In the genomic region with DNA sequence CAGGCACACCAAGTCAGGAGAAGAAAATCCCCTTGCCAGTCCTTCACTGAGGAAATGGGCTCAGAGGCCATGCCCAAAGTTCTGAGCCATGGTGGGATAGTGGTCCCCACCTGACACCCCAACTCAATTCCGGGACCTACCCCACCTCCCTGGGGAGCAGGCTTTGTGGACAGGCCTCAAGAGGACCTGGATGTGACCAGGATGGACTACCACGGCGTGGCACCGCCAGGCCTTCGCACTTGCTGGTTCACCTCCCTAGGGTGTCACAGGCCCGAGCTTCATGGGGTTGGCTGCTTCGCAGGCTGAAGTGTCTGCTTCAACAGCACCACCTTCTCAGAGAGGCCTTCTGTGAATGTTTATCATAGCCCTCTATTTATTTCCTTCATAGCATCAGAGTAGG, we compare ENCODE assay signal across 11 cellular contexts. TPM values are rescaled to one million over a fixed set of nuclear protein-coding genes. Genes with fewer than 3 reads are reported as not detected.
DNase-seq lines count a peak whose midpoint lies in the region; ATAC-seq and TF ChIP-seq lines count a peak whose summit lies in the region.
"Had no signal": no experiment of that assay in that cellular context is flagged by ENCODE, and none has a peak within 500 bp of the region (broad histone marks: within the 10 kb centered on the region; RNA-seq: fewer than 3 reads in every experiment).

No MANE protein-coding gene starts in this region.

- no peaks in the 10 kb centered on the region for H3K9me3 Mint-ChIP-seq in activated naive CD8-positive, alpha-beta T cell treated with anti-CD3 and anti-CD28 coated beads, Interleukin-2, amount 10 ng/mL, durations not matched to agents 7 days and 5 days
- no peaks in the 10 kb centered on the region for H3K9me3 Mint-ChIP-seq in activated naive CD8-positive, alpha-beta T cell treated with anti-CD3 and anti-CD28 coated beads, Interleukin-2, amount 50 U/mL, for 24 hours
- H3K9me3 Mint-ChIP-seq in naive B cell: no peaks in the 10 kb centered on the region
- H3K9me3 Mint-ChIP-seq: activated CD4-positive, alpha-beta memory T cell treated with anti-CD3 and anti-CD28 coated beads, Interleukin-2, amount 10 ng/mL, durations not matched to agents 7 days and 5 days; stimulated activated effector memory CD8-positive, alpha-beta T cell treated with anti-CD3 and anti-CD28 coated beads, Interleukin-12 subunit alpha, Interleukin-12 subunit beta, amount 100 ng/mL, for 72 hours had no signal

- H3K9me3 ChIP-seq in uterus (no peaks in the 10 kb centered on the region), ascending aorta (no peaks in the 10 kb centered on the region)

- peaks cover 21% of the 10 kb centered on the region for H3K36me3 Mint-ChIP-seq in activated naive CD8-positive, alpha-beta T cell treated with anti-CD3 and anti-CD28 coated beads, Interleukin-2, amount 10 ng/mL, durations not matched to agents 7 days and 5 days
- peaks cover 19% of the 10 kb centered on the region for H3K36me3 Mint-ChIP-seq in activated naive CD8-positive, alpha-beta T cell treated with anti-CD3 and anti-CD28 coated beads, Interleukin-2, amount 50 U/mL, for 24 hours (ENCODE audit: low read depth)
- no peaks in the 10 kb centered on the region for H3K36me3 Mint-ChIP-seq in naive B cell
- H3K36me3 Mint-ChIP-seq: stimulated activated effector memory CD8-positive, alpha-beta T cell treated with anti-CD3 and anti-CD28 coated beads, Interleukin-12 subunit alpha, Interleukin-12 subunit beta, amount 100 ng/mL, for 72 hours had no signal

- H3K27ac ChIP-seq in dorsolateral prefrontal cortex (peak overlapping the region in 51 of 59 donors; percentile 8 to 98 (median 65)), uterus (peak overlapping the region; percentile 24 to 60), ascending aorta (peak overlapping the region in 1 of 2 donors; percentile 69)

- H3K27ac Mint-ChIP-seq in activated naive CD8-positive, alpha-beta T cell treated with anti-CD3 and anti-CD28 coated beads, Interleukin-2, amount 10 ng/mL, durations not matched to agents 7 days and 5 days: peak overlapping the region; percentile 44
- no peak overlapping the region for H3K27ac Mint-ChIP-seq in activated naive CD8-positive, alpha-beta T cell treated with anti-CD3 and anti-CD28 coated beads, Interleukin-2, amount 50 U/mL, for 24 hours
- peak overlapping the region; percentile 80 to 94 (median 90) for H3K27ac Mint-ChIP-seq in naive B cell
- H3K27ac Mint-ChIP-seq: activated CD4-positive, alpha-beta memory T cell treated with anti-CD3 and anti-CD28 coated beads, Interleukin-2, amount 10 ng/mL, durations not matched to agents 7 days and 5 days; stimulated activated effector memory CD8-positive, alpha-beta T cell treated with anti-CD3 and anti-CD28 coated beads, Interleukin-12 subunit alpha, Interleukin-12 subunit beta, amount 100 ng/mL, for 72 hours had no signal

- H3K36me3 ChIP-seq in uterus: no peaks in the 10 kb centered on the region
- no peaks in the 10 kb centered on the region for H3K36me3 ChIP-seq in ascending aorta

- H3K4me3 ChIP-seq in dorsolateral prefrontal cortex (no peak overlapping the region), uterus (no peak overlapping the region), ascending aorta (no peak overlapping the region)

- intact Hi-C loops in dorsolateral prefrontal cortex (cut with DNase I): loop anchor here in 1 of 2 donors (2.0 kb wide), 2 partner anchors 68 to 122 kb away; no protein-coding TSS in a partner anchor
- intact Hi-C loops in uterus (cut with DNase I; ENCODE audit: low total_unique reads): no loop called here
- intact Hi-C loops in ascending aorta (cut with DNase I): loop anchor here (2.0 to 5.0 kb wide), 2 partner anchors 32 to 50 kb away; no protein-coding TSS in a partner anchor

- TF ChIP-seq POLR2A in uterus (IDR thresholded peaks at IDR 0.05): no peak

- peaks cover 24% of the 10 kb centered on the region for H3K4me1 Mint-ChIP-seq in activated naive CD8-positive, alpha-beta T cell treated with anti-CD3 and anti-CD28 coated beads, Interleukin-2, amount 10 ng/mL, durations not matched to agents 7 days and 5 days
- H3K4me1 Mint-ChIP-seq in activated naive CD8-positive, alpha-beta T cell treated with anti-CD3 and anti-CD28 coated beads, Interleukin-2, amount 50 U/mL, for 24 hours: peaks cover 7% of the 10 kb centered on the region
- peaks cover 24 to 39% (median 34%) of the 10 kb centered on the region in 3 donors for H3K4me1 Mint-ChIP-seq in naive B cell
- H3K4me1 Mint-ChIP-seq: stimulated activated effector memory CD8-positive, alpha-beta T cell treated with anti-CD3 and anti-CD28 coated beads, Interleukin-12 subunit alpha, Interleukin-12 subunit beta, amount 100 ng/mL, for 72 hours had no signal

- H3K4me3 Mint-ChIP-seq in activated naive CD8-positive, alpha-beta T cell treated with anti-CD3 and anti-CD28 coated beads, Interleukin-2, amount 10 ng/mL, durations not matched to agents 7 days and 5 days: no peak overlapping the region
- no peak overlapping the region for H3K4me3 Mint-ChIP-seq in activated naive CD8-positive, alpha-beta T cell treated with anti-CD3 and anti-CD28 coated beads, Interleukin-2, amount 50 U/mL, for 24 hours
- H3K4me3 Mint-ChIP-seq in naive B cell: peak overlapping the region in 7 of 8 donors; percentile 30 to 94 (median 68)
- H3K4me3 Mint-ChIP-seq: activated CD4-positive, alpha-beta memory T cell treated with anti-CD3 and anti-CD28 coated beads, Interleukin-2, amount 10 ng/mL, durations not matched to agents 7 days and 5 days; stimulated activated effector memory CD8-positive, alpha-beta T cell treated with anti-CD3 and anti-CD28 coated beads, Interleukin-12 subunit alpha, Interleukin-12 subunit beta, amount 100 ng/mL, for 72 hours had no signal

- POLR2A ChIA-PET in activated naive CD8-positive, alpha-beta T cell treated with anti-CD3 and anti-CD28 coated beads, Interleukin-2, amount 10 ng/mL, durations not matched to agents 7 days and 5 days (lab: Charles Lee): interaction anchor here (1.0 to 2.6 kb wide), 3 partner anchors 68 to 127 kb away, joined by 3 to 9 read pairs (median 5); a partner anchor contains a TSS

- no peak for ATAC-seq in activated naive CD8-positive, alpha-beta T cell treated with anti-CD3 and anti-CD28 coated beads, Interleukin-2, amount 10 ng/mL, durations not matched to agents 7 days and 5 days (ENCODE audit: low read depth)
- ATAC-seq in activated naive CD8-positive, alpha-beta T cell treated with anti-CD3 and anti-CD28 coated beads, Interleukin-2, amount 50 U/mL, for 24 hours: no peak
- ATAC-seq in naive B cell (ENCODE audit: low read depth in 2 of 2): peak; percentile 22 to 32
- no peak for ATAC-seq in GM19023 (IDR thresholded peaks at IDR 0.05; ENCODE audit: unreplicated experiment)
- no peak for ATAC-seq in GM21529 (IDR thresholded peaks at IDR 0.05; ENCODE audit: unreplicated experiment)

- no peak for DNase-seq in activated naive CD8-positive, alpha-beta T cell treated with anti-CD3 and anti-CD28 coated beads, Interleukin-2, amount 10 ng/mL, durations not matched to agents 7 days and 5 days
- no peak for DNase-seq in activated naive CD8-positive, alpha-beta T cell treated with anti-CD3 and anti-CD28 coated beads, Interleukin-2, amount 50 U/mL, for 24 hours
- DNase-seq in dorsolateral prefrontal cortex (no peak), naive B cell (no peak), uterus (no peak), ascending aorta (ENCODE audit: low spot score in 2 of 2) (no peak)
- DNase-seq: NCI-H1436 treated with DMSO at 0.1 percent for 48 hours had no signal

- H3K4me1 ChIP-seq in uterus (no peaks in the 10 kb centered on the region), ascending aorta (peaks cover 0 to 6% of the 10 kb centered on the region in 2 donors)

- H3K27me3 ChIP-seq in dorsolateral prefrontal cortex: no peaks in the 10 kb centered on the region
- H3K27me3 ChIP-seq in uterus: no peaks in the 10 kb centered on the region
- no peaks in the 10 kb centered on the region for H3K27me3 ChIP-seq in ascending aorta

- H3K27me3 Mint-ChIP-seq in activated naive CD8-positive, alpha-beta T cell treated with anti-CD3 and anti-CD28 coated beads, Interleukin-2, amount 10 ng/mL, durations not matched to agents 7 days and 5 days: no peaks in the 10 kb centered on the region
- no peaks in the 10 kb centered on the region for H3K27me3 Mint-ChIP-seq in activated naive CD8-positive, alpha-beta T cell treated with anti-CD3 and anti-CD28 coated beads, Interleukin-2, amount 50 U/mL, for 24 hours
- no peaks in the 10 kb centered on the region for H3K27me3 Mint-ChIP-seq in naive B cell
- H3K27me3 Mint-ChIP-seq: activated CD4-positive, alpha-beta memory T cell treated with anti-CD3 and anti-CD28 coated beads, Interleukin-2, amount 10 ng/mL, durations not matched to agents 7 days and 5 days had no signal

- no peak for TF ChIP-seq CTCF in dorsolateral prefrontal cortex (IDR thresholded peaks at IDR 0.05 in 54 of 56, conservative IDR thresholded peaks at IDR 0.05 in 2 of 56; ENCODE audit: low read depth in 1 of 56, partially characterized antibody in 56 of 56)
- no peak for TF ChIP-seq CTCF in uterus (IDR thresholded peaks at IDR 0.05)
- TF ChIP-seq CTCF in ascending aorta (IDR thresholded peaks at IDR 0.05): no peak

RNA-seq across cellular contexts. Expression of a gene that starts 31.7 kb away (rescaled TPM):
- 10 to 100 TPM; 20.8 to 22.4 TPM for total RNA-seq in activated naive CD8-positive, alpha-beta T cell treated with anti-CD3 and anti-CD28 coated beads, Interleukin-2, amount 10 ng/mL, durations not matched to agents 7 days and 5 days
- 1 to 10 TPM; 1.3 to 5.8 (median 3.0) TPM for total RNA-seq in dorsolateral prefrontal cortex
- polyA plus RNA-seq in naive B cell (ENCODE audit: low read depth in 6 of 6): 1 to 10 TPM; 1.2 to 4.9 (median 1.6) TPM
- total RNA-seq in uterus: 1 to 10 TPM in 3 of 4 donors, not detected in 1; 1.1 to 4.8 (median 4.7) TPM
- total RNA-seq in ascending aorta: not detected

Comparison
In these comparisons a context has a peak if more than half of its experiments do, and no peak if none do; other contexts are left out.
1. ATAC-seq: peak in naive B cell (2 of 2); none in activated naive CD8-positive, alpha-beta T cell treated with anti-CD3 and anti-CD28 coated beads, Interleukin-2, amount 10 ng/mL, durations not matched to agents 7 days and 5 days (single experiment), activated naive CD8-positive, alpha-beta T cell treated with anti-CD3 and anti-CD28 coated beads, Interleukin-2, amount 50 U/mL, for 24 hours (single experiment), GM19023 (single experiment) and GM21529 (single experiment).
2. H3K4me3 Mint-ChIP-seq: peak in naive B cell (7 of 8); none in activated naive CD8-positive, alpha-beta T cell treated with anti-CD3 and anti-CD28 coated beads, Interleukin-2, amount 10 ng/mL, durations not matched to agents 7 days and 5 days (single experiment) and activated naive CD8-positive, alpha-beta T cell treated with anti-CD3 and anti-CD28 coated beads, Interleukin-2, amount 50 U/mL, for 24 hours (single experiment).